ENCODE assay signal across 15 cellular contexts in genomic region chr16:75025766-75026165, GRCh38. TPM values are rescaled to one million over a fixed set of nuclear protein-coding genes. Genes with fewer than 3 reads are reported as not detected.
A peak's percentile ranks its signal among the peaks of the same experiment; 100 is the strongest.
DNase-seq lines count a peak whose midpoint lies in the region; ATAC-seq and TF ChIP-seq lines count a peak whose summit lies in the region.
"Had no signal": no experiment of that assay in that cellular context is flagged by ENCODE, and none has a peak within 500 bp of the region (broad histone marks: within the 10 kb centered on the region; RNA-seq: fewer than 3 reads in every experiment).

No MANE protein-coding gene starts in this region.

- peaks cover 20% of the 10 kb centered on the region for H3F3A ChIP-seq in PC-9 (ENCODE audit: insufficient read depth, low read depth)

- DNase-seq in PC-9, result no peak
- DNase-seq in esophagus muscularis mucosa (ENCODE audit: extremely low spot score), result no peak
- no peak for DNase-seq in trophoblast cell
- no peak for DNase-seq in mucosa of gallbladder (ENCODE audit: low spot score)
- DNase-seq in NCI-H774 (lab: John Stamatoyannopoulos, UW), result no peak
- DNase-seq: activated CD4-positive, alpha-beta T cell treated with anti-CD3 and anti-CD28 coated beads for 48 hours; activated naive CD4-positive, alpha-beta T cell; C1 segment of cervical spinal cord; effector memory CD8-positive, alpha-beta T cell; immature natural killer cell; NCI-H2081 treated with DMSO at 0.1 percent for 48 hours; SIG-M5 had no signal

- H2BK5ac ChIP-seq in trophoblast cell (ENCODE audit: low read depth, low read length, poor library complexity), result no peak overlapping the region

- peaks cover 13 to 50% (median 30%) of the 10 kb centered on the region in 11 experiments for H3K9me3 ChIP-seq in BLaER1 treated with 17β-estradiol and CSF1 and Interleukin-3, amounts not matched to agents 10 nM and 100 nM (replicated peaks in 1 of 11)
- H3K9me3 ChIP-seq in PC-9 (ENCODE audit: insufficient read depth, low read depth) (peaks cover 12% of the 10 kb centered on the region; the same call in 1 of the 2 replicates), esophagus muscularis mucosa (peaks cover 0 to 8% (median 2%) of the 10 kb centered on the region in 4 donors), trophoblast cell (ENCODE audit: insufficient read depth, low read depth, low read length) (peaks cover 3% of the 10 kb centered on the region)

- H3K4me3 ChIP-seq in BLaER1 treated with 17β-estradiol and CSF1 and Interleukin-3, amounts not matched to agents 10 nM and 100 nM, result no peak overlapping the region
- H3K4me3 ChIP-seq in PC-9, result no peak overlapping the region
- H3K4me3 ChIP-seq in esophagus muscularis mucosa, result no peak overlapping the region
- no peak overlapping the region for H3K4me3 ChIP-seq in trophoblast cell (ENCODE audit: low read depth, low read length)

- H2BK12ac ChIP-seq in trophoblast cell (ENCODE audit: low read length), result no peak overlapping the region

- H3K27me3 ChIP-seq in BLaER1 treated with 17β-estradiol and CSF1 and Interleukin-3, amounts not matched to agents 10 nM and 100 nM, result no peaks in the 10 kb centered on the region
- no peaks in the 10 kb centered on the region for H3K27me3 ChIP-seq in PC-9 (ENCODE audit: insufficient read depth, low read depth)
- no peaks in the 10 kb centered on the region for H3K27me3 ChIP-seq in esophagus muscularis mucosa
- H3K27me3 ChIP-seq in trophoblast cell (ENCODE audit: insufficient read depth, low read length), result no peaks in the 10 kb centered on the region

- no peak for TF ChIP-seq CTCF in PC-9 (conservative IDR thresholded peaks at IDR 0.05)
- TF ChIP-seq CTCF in esophagus muscularis mucosa (IDR thresholded peaks at IDR 0.05), result no peak

- H2AFZ ChIP-seq in PC-9, result no peak overlapping the region
- H2AFZ ChIP-seq in trophoblast cell (ENCODE audit: insufficient read depth, low read length, poor library complexity), result no peak overlapping the region

- no peak overlapping the region for H4K91ac ChIP-seq in trophoblast cell (ENCODE audit: low read depth, low read length)

- peaks cover 0 to 59% (median 4%) of the 10 kb centered on the region in 11 experiments; a peak in 8 of 22 replicates for H4K20me1 ChIP-seq in BLaER1 treated with 17β-estradiol and CSF1 and Interleukin-3, amounts not matched to agents 10 nM and 100 nM
- no peaks in the 10 kb centered on the region for H4K20me1 ChIP-seq in PC-9 (ENCODE audit: insufficient read depth)

- peak overlapping the region in 7 of 11 experiments; percentile 62 to 85 (median 74); a peak in 12 of 22 replicates for H3K4me2 ChIP-seq in BLaER1 treated with 17β-estradiol and CSF1 and Interleukin-3, amounts not matched to agents 10 nM and 100 nM
- H3K4me2 ChIP-seq in PC-9, result no peak overlapping the region
- no peak overlapping the region for H3K4me2 ChIP-seq in trophoblast cell (ENCODE audit: low read length)

- peak overlapping the region in 7 of 11 experiments; percentile 41 to 67 (median 57); a peak in 10 of 22 replicates for H3K27ac ChIP-seq in BLaER1 treated with 17β-estradiol and CSF1 and Interleukin-3, amounts not matched to agents 10 nM and 100 nM
- H3K27ac ChIP-seq in PC-9 (peak overlapping the region; percentile 36), esophagus muscularis mucosa (replicated peaks in 1 of 4) (peak overlapping the region; percentile 73 to 82 (median 78)), trophoblast cell (ENCODE audit: low read depth, low read length) (no peak overlapping the region)

- H3K79me2 ChIP-seq in PC-9 (ENCODE audit: low read depth) (peaks cover 88% of the 10 kb centered on the region), trophoblast cell (ENCODE audit: control insufficient read depth, insufficient read depth, low read length, poor library complexity) (peaks cover 3% of the 10 kb centered on the region)

- H3K23ac ChIP-seq in trophoblast cell (ENCODE audit: low read length), result no peak overlapping the region

- no peaks in the 10 kb centered on the region for H3K9me2 ChIP-seq in PC-9 (ENCODE audit: insufficient read depth)

- no peak overlapping the region for H3K14ac ChIP-seq in trophoblast cell (ENCODE audit: low read length)

- no peak overlapping the region for H3K9ac ChIP-seq in BLaER1 treated with 17β-estradiol and CSF1 and Interleukin-3, amounts not matched to agents 10 nM and 100 nM
- no peak overlapping the region for H3K9ac ChIP-seq in trophoblast cell (ENCODE audit: low read length)

- ATAC-seq in HG03175 (IDR thresholded peaks at IDR 0.05; ENCODE audit: unreplicated experiment) (no peak), GM19397 (IDR thresholded peaks at IDR 0.05; ENCODE audit: unreplicated experiment) (no peak)
- ATAC-seq: effector memory CD8-positive, alpha-beta T cell had no signal

- no peak overlapping the region for H2BK120ac ChIP-seq in trophoblast cell (ENCODE audit: insufficient read depth, low read length, poor library complexity)

- H3K18ac ChIP-seq in trophoblast cell (ENCODE audit: low read length), result no peak overlapping the region

- TF ChIP-seq POLR2A in esophagus muscularis mucosa (IDR thresholded peaks at IDR 0.05; ENCODE audit: low read depth), result no peak

- no peaks in the 10 kb centered on the region for H3K79me1 ChIP-seq in trophoblast cell (ENCODE audit: low read length)

- 43% methylated on average over 3 of the region's 3 CpGs for WGBS in esophagus muscularis mucosa
- no CpG with 5 or more reads among the region's 3 CpGs for WGBS in trophoblast cell (ENCODE audit: extremely low coverage, insufficient coverage, insufficient read length)

- no TSS peak for BruUV-seq in PC-9 (replicated peaks; lab: Mats Ljungman, UMichigan)

- no peak overlapping the region for H2AK5ac ChIP-seq in trophoblast cell (ENCODE audit: low read length)

- no peak overlapping the region for H4K12ac ChIP-seq in trophoblast cell (ENCODE audit: low read depth, low read length)

- H4K8ac ChIP-seq in trophoblast cell (ENCODE audit: low read depth, low read length), result no peak overlapping the region

- no peak for TF ChIP-seq EP300 in esophagus muscularis mucosa (IDR thresholded peaks at IDR 0.05)

- peaks cover 25 to 62% (median 49%) of the 10 kb centered on the region in 10 experiments for H3K4me1 ChIP-seq in BLaER1 treated with 17β-estradiol and CSF1 and Interleukin-3, amounts not matched to agents 10 nM and 100 nM
- H3K4me1 ChIP-seq in PC-9 (replicated peaks; ENCODE audit: insufficient read depth) (peaks cover 61% of the 10 kb centered on the region), esophagus muscularis mucosa (peaks cover 21 to 34% (median 31%) of the 10 kb centered on the region in 4 donors), trophoblast cell (ENCODE audit: control insufficient read depth in 1 of 2, insufficient read depth in 2 of 2, low read length in 2 of 2) (peaks cover 0 to 8% of the 10 kb centered on the region in 2 experiments)

- POLR2A ChIA-PET in PC-9 (lab: Charles Lee; ENCODE audit: unreplicated experiment), result no interaction called here

- H3K36me3 ChIP-seq in BLaER1 treated with 17β-estradiol and CSF1 and Interleukin-3, amounts not matched to agents 10 nM and 100 nM, result peaks cover 6 to 65% (median 34%) of the 10 kb centered on the region in 11 experiments
- H3K36me3 ChIP-seq in PC-9 (ENCODE audit: low read depth) (peaks cover 12% of the 10 kb centered on the region; the same call in 1 of the 2 replicates), esophagus muscularis mucosa (no peaks in the 10 kb centered on the region), trophoblast cell (ENCODE audit: control insufficient read depth in 1 of 2, insufficient read depth in 2 of 2, low read length in 2 of 2) (peaks cover 3% of the 10 kb centered on the region in 2 experiments)

- intact Hi-C loops in PC-9 (cut with micrococcal nuclease; ENCODE audit: unreplicated experiment) (no loop called here), esophagus muscularis mucosa (cut with DNase I) (no loop called here)

- peak overlapping the region; percentile 1 for H3K4ac ChIP-seq in trophoblast cell (ENCODE audit: low read depth, low read length)

- CTCF ChIA-PET in PC-9 (lab: Charles Lee), result interaction anchor here (0.7 kb wide), 1 partner anchor 38 kb away, joined by 3 read pairs; no protein-coding TSS in a partner anchor

RNA-seq across cellular contexts. Expression of gene ZNRF1, which starts 26.9 kb away (rescaled TPM):
- 64.4 and 79.3 TPM in 2 replicates for total RNA-seq in PC-9 (2021)
- total RNA-seq in esophagus muscularis mucosa, result 10 to 100 TPM; 18.2 to 28.3 (median 23.6) TPM
- 45.7 and 47.3 TPM in 2 replicates for polyA plus RNA-seq in trophoblast cell (2013)
- total RNA-seq in mucosa of gallbladder, result 30.7 TPM

RNA-seq across cellular contexts. Expression of gene WDR59, which starts 40.8 kb away (rescaled TPM):
- total RNA-seq in PC-9 (2021) (97.0 and 97.1 TPM in 2 replicates), esophagus muscularis mucosa (10 to 100 TPM; 15.7 to 27.2 (median 18.6) TPM), mucosa of gallbladder (72.5 TPM)
- 33.8 and 36.1 TPM in 2 replicates for polyA plus RNA-seq in trophoblast cell (2013)

Comparison
In these comparisons a context has a peak if more than half of its experiments do, and no peak if none do; other contexts are left out.
1. H3K4me2 ChIP-seq: peak in BLaER1 treated with 17β-estradiol and CSF1 and Interleukin-3, amounts not matched to agents 10 nM and 100 nM (7 of 11); none in PC-9 (single experiment) and trophoblast cell (single experiment).